In the genomic region with DNA sequence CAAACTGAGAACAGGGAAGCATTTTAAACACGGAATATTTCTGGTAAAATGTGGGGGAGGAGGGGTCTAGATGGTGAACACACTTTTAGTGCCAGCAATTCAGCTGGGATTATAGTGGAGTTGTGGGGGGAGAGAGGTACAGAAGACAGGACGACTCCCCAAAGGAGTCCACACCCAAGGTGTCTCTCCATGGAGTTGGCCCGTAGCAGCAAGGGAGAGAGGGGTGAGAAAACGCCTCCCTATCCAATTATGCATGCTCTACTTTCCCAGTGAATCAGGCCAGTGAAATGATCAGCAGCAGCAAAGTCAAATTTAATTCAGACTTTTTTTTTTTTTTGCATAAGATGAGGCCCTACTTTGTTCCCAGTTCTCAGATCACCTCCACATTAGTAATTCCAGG, we compare ENCODE assay signal across 21 cellular contexts. TPM values are rescaled to one million over a fixed set of nuclear protein-coding genes. Genes with fewer than 3 reads are reported as not detected.
DNase-seq lines count a peak whose midpoint lies in the region; ATAC-seq and TF ChIP-seq lines count a peak whose summit lies in the region.
"Had no signal": no experiment of that assay in that cellular context is flagged by ENCODE, and none has a peak within 500 bp of the region (broad histone marks: within the 10 kb centered on the region; RNA-seq: fewer than 3 reads in every experiment).

No MANE protein-coding gene starts in this region.

- H3K9me3 ChIP-seq in HUES64 (ENCODE audit: insufficient read depth, low read depth, low read length) (no peaks in the 10 kb centered on the region), neural progenitor cell (ENCODE audit: low read depth) (no peaks in the 10 kb centered on the region)
- H3K9me3 ChIP-seq: MG63, upper lobe of right lung had no signal

- H3K9ac ChIP-seq in HUES64 (ENCODE audit: low read depth, low read length): no peak overlapping the region
- H3K9ac ChIP-seq in neural progenitor cell: no peak overlapping the region

- peaks cover 59% of the 10 kb centered on the region for H3K4me1 Mint-ChIP-seq in neural progenitor cell

- WGBS in HUES64: 35% methylated on average over 3 of the region's 4 CpGs

- H3K27ac ChIP-seq in HUES64 (ENCODE audit: low read depth, low read length) (peak overlapping the region; percentile 57; the same call in 1 of the 2 replicates), neural progenitor cell (peak overlapping the region; percentile 63)
- H3K27ac ChIP-seq: C4-2B, coronary artery, upper lobe of right lung had no signal

- peak overlapping the region; percentile 99 for H3K27ac Mint-ChIP-seq in neural progenitor cell

- H3K4me3 Mint-ChIP-seq in neural progenitor cell: peak overlapping the region; percentile 60

- no peak for ATAC-seq in GM19395 (IDR thresholded peaks at IDR 0.05; ENCODE audit: unreplicated experiment)
- ATAC-seq: upper lobe of right lung had no signal

- H3K27me3 ChIP-seq in HUES64 (ENCODE audit: insufficient read depth, low read length): no peaks in the 10 kb centered on the region
- H3K27me3 ChIP-seq in neural progenitor cell: no peaks in the 10 kb centered on the region
- H3K27me3 ChIP-seq: MG63, upper lobe of right lung had no signal

- H3K9me3 Mint-ChIP-seq in neural progenitor cell: no peaks in the 10 kb centered on the region

- no peak overlapping the region for H3K4me3 ChIP-seq in HUES64 (ENCODE audit: low read length)
- no peak overlapping the region for H3K4me3 ChIP-seq in neural progenitor cell
- H3K4me3 ChIP-seq: coronary artery, MG63, smooth muscle cell, upper lobe of right lung had no signal

- H3K4me1 ChIP-seq in HUES64 (ENCODE audit: insufficient read depth, low read length): peaks cover 56% of the 10 kb centered on the region
- peaks cover 46% of the 10 kb centered on the region for H3K4me1 ChIP-seq in neural progenitor cell

- H3K36me3 ChIP-seq in HUES64 (ENCODE audit: insufficient read depth, low read length) (no peaks in the 10 kb centered on the region), neural progenitor cell (no peaks in the 10 kb centered on the region)
- H3K36me3 ChIP-seq: MG63, upper lobe of right lung had no signal

- H2AFZ ChIP-seq in neural progenitor cell (replicated peaks): no peak overlapping the region

- H3K79me2 ChIP-seq in neural progenitor cell (ENCODE audit: low read depth): peaks cover 73% of the 10 kb centered on the region

- peak overlapping the region; percentile 53 for H3K4me2 ChIP-seq in neural progenitor cell
- H3K4me2 ChIP-seq: smooth muscle cell had no signal

- H3K27me3 Mint-ChIP-seq in neural progenitor cell (ENCODE audit: insufficient read depth, low read depth): no peaks in the 10 kb centered on the region

- TF ChIP-seq CTCF in neural progenitor cell (IDR thresholded peaks at IDR 0.05): no peak

- H3F3A ChIP-seq in neural progenitor cell (ENCODE audit: low read depth): peaks cover 28% of the 10 kb centered on the region

- DNase-seq in NCI-H82 (lab: John Stamatoyannopoulos, UW) (peak; percentile 59), NCI-H82 treated with DMSO at 0.1 percent for 48 hours (lab: John Stamatoyannopoulos, UW; ENCODE audit: unreplicated experiment) (no peak), cerebellum (ENCODE audit: low spot score) (peak; percentile 75), neural progenitor cell (ENCODE audit: low spot score) (no peak), NK-92 (lab: John Stamatoyannopoulos, UW; ENCODE audit: unreplicated experiment) (no peak), NCI-H2196 treated with DMSO at 0.1 percent for 48 hours (lab: John Stamatoyannopoulos, UW; ENCODE audit: unreplicated experiment) (no peak)
- DNase-seq: amniotic stem cell; erythroblast; GOT3; MG63; NCI-H187; occipital lobe; RPMI8226; stimulated activated naive CD4-positive, alpha-beta T cell treated with Interleukin-2 at 50 U/mL for 16 hours; T-helper 1 cell; upper lobe of right lung had no signal

- H4K20me1 ChIP-seq in neural progenitor cell (ENCODE audit: low read depth): peaks cover 24% of the 10 kb centered on the region

- no peaks in the 10 kb centered on the region for H3K36me3 Mint-ChIP-seq in neural progenitor cell

RNA-seq across cellular contexts. Expression of gene BTG1, which starts 38.6 kb away (rescaled TPM):
- polyA plus RNA-seq in HUES64 (2013, experiment 1 of 2): 20.0 TPM
- polyA plus RNA-seq in HUES64 (2013, experiment 2 of 2): 25.7 TPM
- total RNA-seq in cerebellum (47.0 TPM), neural progenitor cell (ENCODE audit: low replicate concordance) (25.2 and 45.1 TPM in 2 replicates)

Comparison
In these comparisons a context has a peak if more than half of its experiments do, and no peak if none do; other contexts are left out.
1. DNase-seq: peak in NCI-H82 (single experiment) and cerebellum (single experiment); none in NCI-H82 treated with DMSO at 0.1 percent for 48 hours (single experiment), neural progenitor cell (single experiment), NK-92 (single experiment) and NCI-H2196 treated with DMSO at 0.1 percent for 48 hours (single experiment).